In the genomic region with DNA sequence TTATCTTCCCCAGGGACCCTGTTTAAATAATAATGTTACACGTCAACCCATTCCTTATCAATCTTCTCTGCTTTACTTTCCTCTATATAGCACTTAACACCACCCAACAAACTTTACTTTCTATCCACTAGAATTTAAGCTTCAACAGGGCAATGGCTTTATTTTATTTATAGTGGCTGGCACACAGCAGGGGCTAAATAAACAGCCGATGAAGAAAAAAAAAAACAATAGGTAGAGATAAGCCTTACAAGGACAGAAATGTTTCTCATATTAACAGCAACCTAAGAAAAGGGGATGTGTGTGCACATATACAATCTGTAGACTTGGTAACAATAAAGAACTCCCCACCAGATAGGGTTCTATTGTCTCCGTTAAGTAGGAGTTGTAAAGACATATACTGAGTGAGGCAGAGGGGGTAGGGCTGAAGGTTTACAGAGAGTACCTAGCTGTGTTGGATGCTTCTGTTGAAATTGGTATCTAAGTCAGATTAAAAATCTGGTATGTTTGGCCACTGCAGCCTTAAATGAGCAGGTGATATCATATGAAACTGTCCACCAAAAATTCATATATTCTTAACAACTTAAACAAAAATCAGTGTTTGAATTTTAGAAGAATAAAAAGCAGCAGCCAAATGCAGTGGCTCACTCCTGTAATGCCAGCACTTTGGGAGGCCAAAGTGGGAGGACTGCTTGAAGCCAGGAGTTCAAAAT, we compare ENCODE assay signal across 1 cellular context.
TF ChIP-seq lines count a peak whose summit lies in the region.

No MANE protein-coding gene starts in this region.

TF ChIP-seq in HEK293, 187 proteins besides CTCF, POLR2A, EP300 and RAD21 (continued from another document):
- no peak for TF ChIP-seq ZNF19 (tag by site-specific recombination; IDR thresholded peaks at IDR 0.05; ENCODE audit: low read depth)
- TF ChIP-seq ZNF311 (tag by site-specific recombination; IDR thresholded peaks at IDR 0.05; ENCODE audit: borderline replicate concordance), result no peak
- TF ChIP-seq ZNF701 (tag by site-specific recombination; IDR thresholded peaks at IDR 0.05), result no peak
- no peak for TF ChIP-seq SCRT2 (tag by site-specific recombination; IDR thresholded peaks at IDR 0.05)
- TF ChIP-seq ZNF354C (tag by site-specific recombination; IDR thresholded peaks at IDR 0.05; ENCODE audit: borderline replicate concordance, low read depth), result no peak
- no peak for TF ChIP-seq ZNF266 (tag by site-specific recombination; IDR thresholded peaks at IDR 0.05; ENCODE audit: low read depth)
- no peak for TF ChIP-seq OVOL3 (tag by site-specific recombination; IDR thresholded peaks at IDR 0.05)
- TF ChIP-seq ZNF792 (tag by site-specific recombination; IDR thresholded peaks at IDR 0.05), result no peak
- no peak for TF ChIP-seq ZNF837 (tag by site-specific recombination; IDR thresholded peaks at IDR 0.05)
- no peak for TF ChIP-seq ZNF449 (tag by site-specific recombination; IDR thresholded peaks at IDR 0.05)
- TF ChIP-seq, protein P1, sequence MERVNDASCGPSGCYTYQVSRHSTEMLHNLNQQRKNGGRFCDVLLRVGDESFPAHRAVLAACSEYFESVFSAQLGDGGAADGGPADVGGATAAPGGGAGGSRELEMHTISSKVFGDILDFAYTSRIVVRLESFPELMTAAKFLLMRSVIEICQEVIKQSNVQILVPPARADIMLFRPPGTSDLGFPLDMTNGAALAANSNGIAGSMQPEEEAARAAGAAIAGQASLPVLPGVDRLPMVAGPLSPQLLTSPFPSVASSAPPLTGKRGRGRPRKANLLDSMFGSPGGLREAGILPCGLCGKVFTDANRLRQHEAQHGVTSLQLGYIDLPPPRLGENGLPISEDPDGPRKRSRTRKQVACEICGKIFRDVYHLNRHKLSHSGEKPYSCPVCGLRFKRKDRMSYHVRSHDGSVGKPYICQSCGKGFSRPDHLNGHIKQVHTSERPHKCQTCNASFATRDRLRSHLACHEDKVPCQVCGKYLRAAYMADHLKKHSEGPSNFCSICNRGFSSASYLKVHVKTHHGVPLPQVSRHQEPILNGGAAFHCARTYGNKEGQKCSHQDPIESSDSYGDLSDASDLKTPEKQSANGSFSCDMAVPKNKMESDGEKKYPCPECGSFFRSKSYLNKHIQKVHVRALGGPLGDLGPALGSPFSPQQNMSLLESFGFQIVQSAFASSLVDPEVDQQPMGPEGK (tag by site-specific recombination; IDR thresholded peaks at IDR 0.05), result no peak
- TF ChIP-seq TCF7L2 (IDR thresholded peaks at IDR 0.05; ENCODE audit: borderline replicate concordance, low read depth, low read length), result peak; percentile 44; the same call in 1 of the 2 replicates
- TF ChIP-seq ZBTB1 (tag by site-specific recombination; IDR thresholded peaks at IDR 0.05), result no peak
- TF ChIP-seq SP3 (tag by site-specific recombination; IDR thresholded peaks at IDR 0.05), result no peak
- TF ChIP-seq ZNF121 (tag by site-specific recombination; IDR thresholded peaks at IDR 0.05), result no peak
- no peak for TF ChIP-seq RBAK (tag by site-specific recombination; IDR thresholded peaks at IDR 0.05)
